9 cellular contexts compared by ENCODE assay signal in the genomic region with DNA sequence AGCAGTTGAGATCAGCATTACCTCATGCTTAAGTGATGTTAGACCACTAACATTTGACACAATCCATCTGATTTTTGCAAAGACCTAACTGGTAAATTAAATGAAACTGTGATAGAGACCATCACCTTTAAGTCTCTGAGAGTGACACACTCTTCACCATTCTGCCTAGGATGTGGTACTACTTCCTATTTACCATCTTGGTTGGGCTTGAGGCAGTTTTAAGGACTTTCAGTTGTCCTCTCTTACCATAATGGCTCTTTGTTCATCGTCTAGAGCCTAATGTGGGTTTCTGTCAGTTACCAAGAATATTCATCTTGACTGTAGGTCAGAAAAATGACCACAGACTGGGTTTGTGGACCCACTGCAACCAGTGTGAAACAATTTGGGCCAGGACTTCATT.
"Had no signal": no experiment of that assay in that cellular context is flagged by ENCODE, and none has a peak within 500 bp of the region (broad histone marks: within the 10 kb centered on the region; RNA-seq: fewer than 3 reads in every experiment).

No MANE protein-coding gene starts in this region.

- H3K9ac ChIP-seq: GM23248 had no signal

- H3K4me2 ChIP-seq: GM23338 had no signal

- ATAC-seq: GM23338, HCT116 had no signal

- H2AFZ ChIP-seq: GM23248 had no signal

- H3K4me1 ChIP-seq: HAP-1 had no signal

- DNase-seq: GM23248, GOT3, H7, H9, HCEC 1CT, HFFc6 had no signal

- H3K9me3 ChIP-seq: HAP-1 had no signal

- H3K36me3 ChIP-seq: HAP-1 had no signal

- H3K27ac ChIP-seq: GM23248 had no signal

- H3K4me3 ChIP-seq: GM23248, GM23338, HAP-1 had no signal
